9 cellular contexts compared by ENCODE assay signal in the genomic region with DNA sequence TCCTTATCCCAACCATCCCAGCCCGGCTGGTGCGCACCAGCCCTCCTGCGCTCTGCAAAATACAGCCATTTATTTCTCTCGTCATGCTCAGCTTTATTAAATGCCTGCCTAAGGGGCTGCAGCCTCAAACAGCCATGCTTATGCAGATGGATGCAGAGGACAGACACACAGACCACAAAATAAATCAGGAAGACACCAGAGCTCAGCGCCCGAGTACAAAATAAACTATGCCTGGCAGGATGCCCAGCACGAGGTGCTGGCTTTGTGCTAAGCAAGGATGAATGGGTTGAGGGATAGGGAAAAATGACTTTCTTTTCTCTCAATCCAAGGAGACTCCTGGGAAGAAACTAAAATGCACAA.
DNase-seq lines count a peak whose midpoint lies in the region; ATAC-seq, FAIRE-seq and TF ChIP-seq lines count a peak whose summit lies in the region.
"Had no signal": no experiment of that assay in that cellular context is flagged by ENCODE, and none has a peak within 500 bp of the region (broad histone marks: within the 10 kb centered on the region; RNA-seq: fewer than 3 reads in every experiment).

No MANE protein-coding gene starts in this region.

- H3K4me3 ChIP-seq in astrocyte (ENCODE audit: insufficient read depth, low read depth, low read length) (no peak overlapping the region), left lung (no peak overlapping the region)

- peak overlapping the region; percentile 52 for H3K4me2 ChIP-seq in astrocyte (ENCODE audit: low read length)

- H3K9me3 Mint-ChIP-seq in astrocyte (ENCODE audit: unreplicated experiment): peaks cover 4% of the 10 kb centered on the region
- H3K9me3 Mint-ChIP-seq in endothelial cell (ENCODE audit: unreplicated experiment): no peaks in the 10 kb centered on the region

- intact Hi-C loops in left lung (cut with DNase I): no loop called here

- H3K27me3 ChIP-seq in astrocyte (ENCODE audit: insufficient read depth, low read length) (peaks cover 37% of the 10 kb centered on the region), left lung (peaks cover 0 to 6% of the 10 kb centered on the region in 2 donors)

- H3K9me3 ChIP-seq in astrocyte (ENCODE audit: insufficient read depth, low read depth, low read length): no peaks in the 10 kb centered on the region
- no peaks in the 10 kb centered on the region for H3K9me3 ChIP-seq in left lung

- H3K79me2 ChIP-seq in astrocyte (ENCODE audit: insufficient read depth, low read length): no peaks in the 10 kb centered on the region

- peak; percentile 56 for ATAC-seq in left lung
- ATAC-seq in HG02852 (IDR thresholded peaks at IDR 0.05; ENCODE audit: unreplicated experiment): no peak

- H4K20me1 ChIP-seq in astrocyte (ENCODE audit: insufficient read depth, low read length): peaks cover 4% of the 10 kb centered on the region

- no peak for FAIRE-seq in astrocyte (lab: Jason Lieb, UNC)

- H3K36me3 ChIP-seq in astrocyte (ENCODE audit: insufficient read depth, low read length): no peaks in the 10 kb centered on the region
- no peaks in the 10 kb centered on the region for H3K36me3 ChIP-seq in left lung

- peaks cover 18% of the 10 kb centered on the region for H3K4me1 Mint-ChIP-seq in astrocyte (ENCODE audit: low read depth, unreplicated experiment)
- peaks cover 7% of the 10 kb centered on the region for H3K4me1 Mint-ChIP-seq in endothelial cell (ENCODE audit: unreplicated experiment)

- no peak overlapping the region for H3K4me3 Mint-ChIP-seq in astrocyte (ENCODE audit: unreplicated experiment)
- H3K4me3 Mint-ChIP-seq in endothelial cell (ENCODE audit: unreplicated experiment): no peak overlapping the region

- no peak overlapping the region for H2AFZ ChIP-seq in astrocyte (ENCODE audit: low read depth, low read length)

- H3K27ac ChIP-seq in astrocyte (ENCODE audit: low read depth, low read length) (no peak overlapping the region), left lung (peak overlapping the region in 1 of 2 donors; percentile 1)

- H3K4me1 ChIP-seq in astrocyte (ENCODE audit: insufficient read depth, low read length): peaks cover 16% of the 10 kb centered on the region
- H3K4me1 ChIP-seq in left lung: peaks cover 28% of the 10 kb centered on the region in 2 donors

- H3K36me3 Mint-ChIP-seq in astrocyte (ENCODE audit: low read depth, unreplicated experiment): no peaks in the 10 kb centered on the region
- no peaks in the 10 kb centered on the region for H3K36me3 Mint-ChIP-seq in endothelial cell (ENCODE audit: low read depth, unreplicated experiment)

- no peak overlapping the region for H3K9ac ChIP-seq in astrocyte (ENCODE audit: low read length)

- TF ChIP-seq CTCF in astrocyte (IDR thresholded peaks at IDR 0.05; ENCODE audit: insufficient read depth, low read depth, low read length) (no peak), left lung (IDR thresholded peaks at IDR 0.05) (no peak), endothelial cell (IDR thresholded peaks at IDR 0.05; ENCODE audit: unreplicated experiment) (no peak)

- H3K27me3 Mint-ChIP-seq in astrocyte (ENCODE audit: low read depth, unreplicated experiment) (peaks cover 12% of the 10 kb centered on the region), endothelial cell (ENCODE audit: unreplicated experiment) (no peaks in the 10 kb centered on the region)

- H3K27ac Mint-ChIP-seq in astrocyte (ENCODE audit: unreplicated experiment) (no peak overlapping the region), endothelial cell (ENCODE audit: unreplicated experiment) (no peak overlapping the region)

- DNase-seq in NCI-H2171 treated with DMSO at 0.1 percent for 48 hours (lab: John Stamatoyannopoulos, UW): peak; percentile 26
- DNase-seq in NCI-H2171 (lab: John Stamatoyannopoulos, UW): no peak
- peak; percentile 77 for DNase-seq in astrocyte (ENCODE audit: low read depth)
- DNase-seq in left lung: peak in 1 of 2 donors; percentile 60
- DNase-seq in ureter (ENCODE audit: low spot score): peak; percentile 72
- DNase-seq in stimulated activated CD8-positive, alpha-beta memory T cell treated with anti-CD3 and anti-CD28 coated beads, Interleukin-4, amount 100 ng/mL, for 48 hours: no peak
- no peak for DNase-seq in endothelial cell (ENCODE audit: low spot score)
- DNase-seq: NCI-H1048 had no signal

Comparison
In these comparisons a context has a peak if more than half of its experiments do, and no peak if none do; other contexts are left out.
1. DNase-seq: peak in NCI-H2171 treated with DMSO at 0.1 percent for 48 hours (single experiment), astrocyte (single experiment) and ureter (single experiment); none in NCI-H2171 (single experiment), stimulated activated CD8-positive, alpha-beta memory T cell treated with anti-CD3 and anti-CD28 coated beads, Interleukin-4, amount 100 ng/mL, for 48 hours (single experiment) and endothelial cell (single experiment).